24 cellular contexts compared by ENCODE assay signal in genomic region chr15:60899967-60900356, GRCh38.
"Had no signal": no experiment of that assay in that cellular context is flagged by ENCODE, and none has a peak within 500 bp of the region (broad histone marks: within the 10 kb centered on the region; RNA-seq: fewer than 3 reads in every experiment).

No MANE protein-coding gene starts in this region.

- H3K27me3 Mint-ChIP-seq: naive thymus-derived CD8-positive, alpha-beta T cell; stimulated activated memory B cell treated with anti-CD40 and anti-IgM and Interleukin-4, amounts not matched to agents 10 μg/mL and 1 μg/mL and 100 μg/mL, for 72 hours; stimulated activated naive CD8-positive, alpha-beta T cell treated with anti-CD3 and anti-CD28 coated beads, Interleukin-15, amount 100 ng/mL, for 72 hours; T-cell had no signal

- H3K4me3 ChIP-seq: esophagus muscularis mucosa, heart left ventricle, lower lobe of right lung, right atrium auricular region, smooth muscle cell, vagina had no signal

- H3K9me3 Mint-ChIP-seq: activated CD4-positive, alpha-beta memory T cell treated with anti-CD3 and anti-CD28 coated beads, Interleukin-2, amount 10 ng/mL, durations not matched to agents 7 days and 5 days; dendritic cell treated with granulocyte-macrophage colony-stimulating factor and Interleukin-4, amounts not matched to agents 40 ng/mL and 50 ng/mL, for 4 days; naive thymus-derived CD8-positive, alpha-beta T cell; stimulated activated memory B cell treated with anti-CD40 and anti-IgM and Interleukin-4, amounts not matched to agents 10 μg/mL and 1 μg/mL and 100 μg/mL, for 72 hours; stimulated activated naive CD8-positive, alpha-beta T cell treated with anti-CD3 and anti-CD28 coated beads, Interleukin-15, amount 100 ng/mL, for 72 hours; T-cell; type B pancreatic cell had no signal

- H3K27me3 ChIP-seq: brain microvascular endothelial cell, esophagus muscularis mucosa, heart left ventricle, right atrium auricular region, vagina had no signal

- H3K36me3 ChIP-seq: brain microvascular endothelial cell, esophagus muscularis mucosa, heart left ventricle, lower lobe of right lung, right atrium auricular region, vagina had no signal

- H3K27ac Mint-ChIP-seq: activated CD4-positive, alpha-beta memory T cell treated with anti-CD3 and anti-CD28 coated beads, Interleukin-2, amount 10 ng/mL, durations not matched to agents 7 days and 5 days; dendritic cell treated with granulocyte-macrophage colony-stimulating factor and Interleukin-4, amounts not matched to agents 40 ng/mL and 50 ng/mL, for 4 days; stimulated activated memory B cell treated with anti-CD40 and anti-IgM and Interleukin-4, amounts not matched to agents 10 μg/mL and 1 μg/mL and 100 μg/mL, for 72 hours; type B pancreatic cell had no signal

- H3K4me2 ChIP-seq: smooth muscle cell had no signal

- H3K4me3 Mint-ChIP-seq: activated CD4-positive, alpha-beta memory T cell treated with anti-CD3 and anti-CD28 coated beads, Interleukin-2, amount 10 ng/mL, durations not matched to agents 7 days and 5 days; dendritic cell treated with granulocyte-macrophage colony-stimulating factor and Interleukin-4, amounts not matched to agents 40 ng/mL and 50 ng/mL, for 4 days; naive thymus-derived CD8-positive, alpha-beta T cell; stimulated activated memory B cell treated with anti-CD40 and anti-IgM and Interleukin-4, amounts not matched to agents 10 μg/mL and 1 μg/mL and 100 μg/mL, for 72 hours; T-cell; type B pancreatic cell had no signal

- DNase-seq: activated CD4-positive, alpha-beta memory T cell treated with anti-CD3 and anti-CD28 coated beads, Interleukin-2, amount 10 ng/mL, durations not matched to agents 7 days and 5 days; activated gamma-delta T cell treated with Interleukin-2 at 50 U/mL for 16 hours; amniotic stem cell; brain microvascular endothelial cell; foreskin keratinocyte; heart left ventricle; hypothalamus; lower lobe of right lung; mesenchymal stem cell; naive thymus-derived CD8-positive, alpha-beta T cell; stimulated activated CD4-positive, alpha-beta T cell treated with anti-CD3 and anti-CD28 coated beads, Interleukin-4, amount 100 ng/mL, for 4 hours; stimulated activated CD8-positive, alpha-beta memory T cell treated with anti-CD3 and anti-CD28 coated beads, Interleukin-4, amount 100 ng/mL, for 48 hours; substantia nigra; T-helper 9 cell had no signal

- H3K27ac ChIP-seq: brain microvascular endothelial cell, esophagus muscularis mucosa, foreskin keratinocyte, heart left ventricle, lower lobe of right lung, right atrium auricular region, vagina, VCaP had no signal

- H3K9me3 ChIP-seq: esophagus muscularis mucosa, heart left ventricle, lower lobe of right lung, right atrium auricular region, vagina had no signal

- H3K4me1 ChIP-seq: foreskin keratinocyte, heart left ventricle, right atrium auricular region, vagina had no signal

- H3K36me3 Mint-ChIP-seq: naive thymus-derived CD8-positive, alpha-beta T cell; stimulated activated memory B cell treated with anti-CD40 and anti-IgM and Interleukin-4, amounts not matched to agents 10 μg/mL and 1 μg/mL and 100 μg/mL, for 72 hours; T-cell; type B pancreatic cell had no signal

- ATAC-seq: foreskin keratinocyte, heart left ventricle had no signal
